Comparison of ENCODE assay signal across 8 cellular contexts in the genomic region with DNA sequence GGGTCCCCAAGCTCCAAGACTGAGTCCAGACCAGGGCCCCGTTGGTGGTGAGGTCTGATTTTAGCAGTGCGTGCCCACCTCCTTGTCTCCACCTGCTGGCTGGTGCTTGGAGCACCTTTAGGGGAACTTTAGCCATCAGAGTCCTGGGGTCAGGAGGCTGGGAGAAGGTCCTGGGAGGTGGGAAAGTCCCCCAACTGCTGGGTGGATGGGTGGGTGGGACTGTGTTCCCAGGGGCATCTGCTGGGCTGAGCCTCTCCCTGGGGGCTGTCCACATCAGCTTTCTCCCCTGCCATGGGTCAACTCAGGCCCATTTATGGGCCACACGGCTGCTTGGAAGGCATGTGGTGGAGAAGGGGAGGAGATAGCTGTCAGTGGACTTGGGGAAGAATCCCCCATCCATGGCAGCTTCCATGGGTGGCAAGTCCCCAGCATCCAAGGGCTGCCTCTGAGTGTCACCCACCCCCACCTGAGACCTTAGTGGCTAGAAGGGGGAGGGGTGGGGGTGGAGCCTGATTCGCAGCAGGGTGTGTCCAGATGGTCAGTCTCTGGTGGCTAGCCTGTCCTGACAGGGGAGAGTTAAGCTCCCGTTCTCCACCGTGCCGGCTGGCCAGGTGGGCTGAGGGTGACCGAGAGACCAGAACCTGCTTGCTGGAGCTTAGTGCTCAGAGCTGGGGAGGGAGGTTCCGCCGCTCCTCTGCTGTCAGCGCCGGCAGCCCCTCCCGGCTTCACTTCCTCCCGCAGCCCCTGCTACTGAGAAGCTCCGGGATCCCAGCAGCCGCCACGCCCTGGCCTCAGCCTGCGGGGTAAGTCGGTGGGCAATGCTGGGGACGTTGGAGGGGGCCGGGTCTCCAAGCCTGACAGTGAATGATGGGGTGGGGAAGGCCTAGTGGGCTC. TPM values are rescaled to one million over a fixed set of nuclear protein-coding genes. Genes with fewer than 3 reads are reported as not detected.
DNase-seq lines count a peak whose midpoint lies in the region; ATAC-seq, FAIRE-seq and TF ChIP-seq lines count a peak whose summit lies in the region.

A gene with protein sequence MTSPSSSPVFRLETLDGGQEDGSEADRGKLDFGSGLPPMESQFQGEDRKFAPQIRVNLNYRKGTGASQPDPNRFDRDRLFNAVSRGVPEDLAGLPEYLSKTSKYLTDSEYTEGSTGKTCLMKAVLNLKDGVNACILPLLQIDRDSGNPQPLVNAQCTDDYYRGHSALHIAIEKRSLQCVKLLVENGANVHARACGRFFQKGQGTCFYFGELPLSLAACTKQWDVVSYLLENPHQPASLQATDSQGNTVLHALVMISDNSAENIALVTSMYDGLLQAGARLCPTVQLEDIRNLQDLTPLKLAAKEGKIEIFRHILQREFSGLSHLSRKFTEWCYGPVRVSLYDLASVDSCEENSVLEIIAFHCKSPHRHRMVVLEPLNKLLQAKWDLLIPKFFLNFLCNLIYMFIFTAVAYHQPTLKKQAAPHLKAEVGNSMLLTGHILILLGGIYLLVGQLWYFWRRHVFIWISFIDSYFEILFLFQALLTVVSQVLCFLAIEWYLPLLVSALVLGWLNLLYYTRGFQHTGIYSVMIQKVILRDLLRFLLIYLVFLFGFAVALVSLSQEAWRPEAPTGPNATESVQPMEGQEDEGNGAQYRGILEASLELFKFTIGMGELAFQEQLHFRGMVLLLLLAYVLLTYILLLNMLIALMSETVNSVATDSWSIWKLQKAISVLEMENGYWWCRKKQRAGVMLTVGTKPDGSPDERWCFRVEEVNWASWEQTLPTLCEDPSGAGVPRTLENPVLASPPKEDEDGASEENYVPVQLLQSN (plus strand): TSS at position 541 of the 894 bp plus-strand sequence. CDS start 2,098 bp downstream, outside the sequence.

- H3K4me3 ChIP-seq in coronary artery (peak within 1 kb of the TSS; percentile 72), mucosa of descending colon (peak within 1 kb of the TSS; percentile 22), thyroid gland (replicated peaks in 1 of 3) (peak within 1 kb of the TSS in 1 of 3 donors; percentile 23)

- H3K36me3 ChIP-seq in mucosa of descending colon (ENCODE audit: low read depth) (no peaks in the 10 kb centered on the region), thyroid gland (no peaks in the 10 kb centered on the region)

- H3K9me3 ChIP-seq in mucosa of descending colon (no peaks in the 10 kb centered on the region), thyroid gland (no peaks in the 10 kb centered on the region)

- H3K4me1 ChIP-seq in mucosa of descending colon (ENCODE audit: low read depth) (peaks cover 14% of the 10 kb centered on the region), thyroid gland (peaks cover 27 to 36% of the 10 kb centered on the region in 2 donors)

- TF ChIP-seq POLR2A in GM12892 (IDR thresholded peaks at IDR 0.05; ENCODE audit: low read depth, low read length) (peak; percentile 47; the same call in 1 of the 2 replicates), thyroid gland (IDR thresholded peaks at IDR 0.05) (no peak)

- ATAC-seq in HG03135 (IDR thresholded peaks at IDR 0.05; ENCODE audit: unreplicated experiment) = peak; percentile 50
- ATAC-seq in mucosa of descending colon = peak; percentile 69

- TF ChIP-seq CTCF in coronary artery (IDR thresholded peaks at IDR 0.05) (peak; percentile 19), mucosa of descending colon (IDR thresholded peaks at IDR 0.05) (peak; percentile 21), thyroid gland (IDR thresholded peaks at IDR 0.05) (peak in 1 of 6 experiments; percentile 25)

- peak within 1 kb of the TSS; percentile 93 to 94 for H3K27ac ChIP-seq in coronary artery
- peak within 1 kb of the TSS; percentile 73 to 81 (median 80) for H3K27ac ChIP-seq in thyroid gland

- peak; percentile 95 for FAIRE-seq in GM12892 (lab: Jason Lieb, UNC)

- WGBS in thyroid gland, 2 donors = 40 to 53% methylated on average over 19 to 21 of the region's 21 CpGs

- H3K27me3 ChIP-seq in thyroid gland = no peaks in the 10 kb centered on the region

- intact Hi-C loops in mucosa of descending colon (cut with DNase I, micrococcal nuclease) = no loop called here
- intact Hi-C loops in thyroid gland (cut with DNase I) = no loop called here

- DNase-seq in GM12892 (ENCODE audit: insufficient read length) (peak; percentile 64), T-helper 2 cell (peak in 4 of 5 experiments; percentile 14 to 77 (median 32)), coronary artery (ENCODE audit: low spot score) (no peak), mucosa of descending colon (peak; percentile 67 to 83 (median 69)), thyroid gland (no peak), NCI-H1048 (lab: John Stamatoyannopoulos, UW) (no peak), cerebellum (ENCODE audit: low spot score) (no peak)

RNA-seq across cellular contexts. Expression of the gene that starts here (rescaled TPM):
- 34.6 TPM for polyA plus RNA-seq in GM12892 (2012; ENCODE audit: missing spikeins)
- total RNA-seq in mucosa of descending colon = 10 to 100 TPM in 2 of 3 donors, 1 to 10 TPM in 1; 4.8 to 15.2 (median 13.3) TPM
- total RNA-seq in thyroid gland = 10 to 100 TPM in 1 of 4 donors, 1 to 10 TPM in 3; 3.2 to 12.5 (median 6.5) TPM
- total RNA-seq in cerebellum = 1.8 TPM

Comparison
In these comparisons a context has a peak if more than half of its experiments do, and no peak if none do; other contexts are left out.
1. DNase-seq: peak in GM12892 (single experiment), T-helper 2 cell (4 of 5) and mucosa of descending colon (3 of 3); none in coronary artery (single experiment), thyroid gland (0 of 2), NCI-H1048 (single experiment) and cerebellum (single experiment).